ENCODE assay signal across 8 cellular contexts in genomic region chr19:58003153-58003828, GRCh38. TPM values are rescaled to one million over a fixed set of nuclear protein-coding genes. Genes with fewer than 3 reads are reported as not detected.
A peak's percentile ranks its signal among the peaks of the same experiment; 100 is the strongest.
DNase-seq lines count a peak whose midpoint lies in the region; ATAC-seq, FAIRE-seq and TF ChIP-seq lines count a peak whose summit lies in the region.

No MANE protein-coding gene starts in this region.

- ATAC-seq in A549 (no peak), HG02973 (IDR thresholded peaks at IDR 0.05; ENCODE audit: unreplicated experiment) (no peak)

- H3K9me3 Mint-ChIP-seq in IgD-negative memory B cell, result peaks cover 17 to 45% (median 35%) of the 10 kb centered on the region in 3 donors

- peaks cover 24% of the 10 kb centered on the region for H3K36me3 Mint-ChIP-seq in IgD-negative memory B cell

- TF ChIP-seq CTCF in A549 (IDR thresholded peaks at IDR 0.05) (no peak), colonic mucosa (IDR thresholded peaks at IDR 0.05) (no peak)

- peak overlapping the region; percentile 66 to 86 for H3K9ac ChIP-seq in colonic mucosa (ENCODE audit: low read depth in 2 of 2, low read length in 2 of 2)

- no peaks in the 10 kb centered on the region for H3K27me3 Mint-ChIP-seq in IgD-negative memory B cell

- no peak for TF ChIP-seq RAD21 in A549 (conservative IDR thresholded peaks at IDR 0.05 in 1 of 2, IDR thresholded peaks at IDR 0.05 in 1 of 2)

- TF ChIP-seq POLR2A in A549 (IDR thresholded peaks at IDR 0.05; ENCODE audit: low read length), result no peak

- H3K9me3 ChIP-seq in A549, result peaks cover 94% of the 10 kb centered on the region
- peaks cover 13% of the 10 kb centered on the region for H3K9me3 ChIP-seq in colonic mucosa

- H3K4me3 ChIP-seq in A549 (peak overlapping the region; percentile 71), colonic mucosa (peak overlapping the region; percentile 88)

- intact Hi-C loops in colonic mucosa (cut with DNase I), result no loop called here

- no peaks in the 10 kb centered on the region for H3K27me3 ChIP-seq in colonic mucosa

- peaks cover 8% of the 10 kb centered on the region for H3K36me3 ChIP-seq in colonic mucosa

- H3K4me1 ChIP-seq in A549, result no peaks in the 10 kb centered on the region
- H3K4me1 ChIP-seq in colonic mucosa, result no peaks in the 10 kb centered on the region

- CTCF ChIA-PET in A549 (lab: Yijun Ruan, JAX), result interaction anchor here (0.5 to 4.9 kb wide), 3 partner anchors 17 to 853 kb away, joined by 3 to 17 read pairs (median 3); no protein-coding TSS in a partner anchor

- peak overlapping the region; percentile 80 to 93 for H3K27ac ChIP-seq in A549
- H3K27ac ChIP-seq in colonic mucosa, result peak overlapping the region; percentile 80

- DNase-seq in A549 (ENCODE audit: low read depth in 1 of 2, low spot score in 1 of 2) (no peak), colonic mucosa (no peak), midbrain (lab: John Stamatoyannopoulos, UW) (peak; percentile 49), HT-29 (ENCODE audit: low spot score) (no peak), DMS79 treated with DMSO at 0.1 percent for 48 hours (lab: John Stamatoyannopoulos, UW) (no peak), AG08395 (ENCODE audit: low spot score) (no peak)

- POLR2A ChIA-PET in A549 (lab: Yijun Ruan, JAX), result interaction anchor here (1.0 to 2.6 kb wide), 9 partner anchors 56 to 569 kb away, joined by 3 to 12 read pairs (median 3); partner anchors contain the start of genes ZNF211, ZNF256, ZNF274 and ZNF416

- no peak for TF ChIP-seq EP300 in A549 (IDR thresholded peaks at IDR 0.05)

- FAIRE-seq in A549 (lab: Jason Lieb, UNC), result no peak

- H3K4me1 Mint-ChIP-seq in IgD-negative memory B cell, result peaks cover 14 to 21% (median 15%) of the 10 kb centered on the region in 3 donors

- peak overlapping the region; percentile 61 for H3K4me2 ChIP-seq in A549

- peak overlapping the region; percentile 85 to 97 (median 94) for H3K4me3 Mint-ChIP-seq in IgD-negative memory B cell

- 82% methylated on average over 33 of the region's 33 CpGs for WGBS in A549 (ENCODE audit: missing lambda C conversion rate)

- H3K27ac Mint-ChIP-seq in IgD-negative memory B cell, result peak overlapping the region; percentile 73 to 94 (median 91)

TF ChIP-seq in A549, 52 proteins besides CTCF, POLR2A, EP300 and RAD21:
- no peak for TF ChIP-seq RARB (CRISPR knock-in tag; IDR thresholded peaks at IDR 0.05)
- TF ChIP-seq JUNB (IDR thresholded peaks at IDR 0.05), result no peak
- peak; percentile 7; the same call in 1 of the 2 replicates for TF ChIP-seq HDAC2 (IDR thresholded peaks at IDR 0.05)
TF ChIP-seq in A549: peak in this region for 1.

RNA-seq across cellular contexts. Expression of gene ZNF606, which starts 0.7 kb away (rescaled TPM):
- polyA plus RNA-seq in A549 (2011; rRNA removed) (4.8 and 5.1 TPM in 2 replicates), A549 (2017; fragmentation: RNase III; extraction: RNeasy Plus Mini Kit Qiagen cat#74134 plus additional on column Dnase treatment) (4.5 to 5.1 TPM (median 4.5 TPM) in 3 replicates), IgD-negative memory B cell (9.1 TPM)
- polyA plus RNA-seq in A549 (2012; cell fraction: cytosol; rRNA removed), result 2.7 and 3.2 TPM in 2 replicates
- polyA plus RNA-seq in A549 (2012; cell fraction: nucleus; rRNA removed), result 6.2 and 8.9 TPM in 2 replicates
- 4.8 and 8.4 TPM in 2 replicates for polyA minus RNA-seq in A549 (2011; rRNA and poly(A)+ RNA removed)
- total RNA-seq in colonic mucosa, result 10 to 100 TPM in 1 of 2 donors, 1 to 10 TPM in 1; 8.7 to 12.2 TPM
- not detected in 2 replicates for total RNA-seq in HT-29 (2014; rRNA removed; shearing (Covaris generic))

RNA-seq across cellular contexts. Expression of gene C19orf18, which starts 29.0 kb away (rescaled TPM):
- polyA plus RNA-seq in A549 (2011; rRNA removed) (0.13 and 0.15 TPM in 2 replicates), A549 (2017; fragmentation: RNase III; extraction: RNeasy Plus Mini Kit Qiagen cat#74134 plus additional on column Dnase treatment) (0.17 to 0.25 TPM in 2 of 3 replicates, not detected in the other), IgD-negative memory B cell (not detected)
- polyA plus RNA-seq in A549 (2012; cell fraction: cytosol; rRNA removed), result not detected in 2 replicates
- not detected in 2 replicates for polyA plus RNA-seq in A549 (2012; cell fraction: nucleus; rRNA removed)
- polyA minus RNA-seq in A549 (2011; rRNA and poly(A)+ RNA removed), result not detected in 2 replicates
- under 1 TPM; 0.27 to 0.86 TPM for total RNA-seq in colonic mucosa
- total RNA-seq in HT-29 (2014; rRNA removed; shearing (Covaris generic)), result not detected in 2 replicates

RNA-seq across cellular contexts. Expression of gene ZSCAN1, which starts 30.5 kb away (rescaled TPM):
- polyA plus RNA-seq in A549 (2011; rRNA removed) (not detected in 2 replicates), A549 (2017; fragmentation: RNase III; extraction: RNeasy Plus Mini Kit Qiagen cat#74134 plus additional on column Dnase treatment) (not detected in 3 replicates), IgD-negative memory B cell (not detected)
- not detected in 2 replicates for polyA plus RNA-seq in A549 (2012; cell fraction: cytosol; rRNA removed)
- polyA plus RNA-seq in A549 (2012; cell fraction: nucleus; rRNA removed), result not detected in 2 replicates
- polyA minus RNA-seq in A549 (2011; rRNA and poly(A)+ RNA removed), result not detected in 2 replicates
- not detected for total RNA-seq in colonic mucosa
- not detected in 2 replicates for total RNA-seq in HT-29 (2014; rRNA removed; shearing (Covaris generic))

RNA-seq across cellular contexts. Expression of gene ZNF256, which starts 55.8 kb away (rescaled TPM):
- 2.5 and 2.9 TPM in 2 replicates for polyA plus RNA-seq in A549 (2011; rRNA removed)
- polyA plus RNA-seq in A549 (2012; cell fraction: cytosol; rRNA removed), result 1.1 and 1.3 TPM in 2 replicates
- 1.00 and 1.5 TPM in 2 replicates for polyA plus RNA-seq in A549 (2012; cell fraction: nucleus; rRNA removed)
- polyA plus RNA-seq in A549 (2017; fragmentation: RNase III; extraction: RNeasy Plus Mini Kit Qiagen cat#74134 plus additional on column Dnase treatment), result 1.4 to 1.7 TPM (median 1.6 TPM) in 3 replicates
- polyA minus RNA-seq in A549 (2011; rRNA and poly(A)+ RNA removed), result 1.6 and 2.5 TPM in 2 replicates
- 7.8 TPM for polyA plus RNA-seq in IgD-negative memory B cell
- 1 to 10 TPM; 3.0 to 3.5 TPM for total RNA-seq in colonic mucosa
- total RNA-seq in HT-29 (2014; rRNA removed; shearing (Covaris generic)), result not detected in 2 replicates

RNA-seq across cellular contexts. Expression of gene ZNF135, which starts 55.8 kb away (rescaled TPM):
- polyA plus RNA-seq in A549 (2011; rRNA removed), result not detected in 2 replicates
- not detected in 2 replicates for polyA plus RNA-seq in A549 (2012; cell fraction: cytosol; rRNA removed)
- not detected in 2 replicates for polyA plus RNA-seq in A549 (2012; cell fraction: nucleus; rRNA removed)
- not detected in 3 replicates for polyA plus RNA-seq in A549 (2017; fragmentation: RNase III; extraction: RNeasy Plus Mini Kit Qiagen cat#74134 plus additional on column Dnase treatment)
- polyA minus RNA-seq in A549 (2011; rRNA and poly(A)+ RNA removed), result not detected in 2 replicates
- polyA plus RNA-seq in IgD-negative memory B cell, result 1.0 TPM
- total RNA-seq in colonic mucosa, result 1 to 10 TPM; 1.1 to 1.4 TPM
- not detected in 2 replicates for total RNA-seq in HT-29 (2014; rRNA removed; shearing (Covaris generic))
